ENCODE assay signal across 12 cellular contexts in the genomic region with DNA sequence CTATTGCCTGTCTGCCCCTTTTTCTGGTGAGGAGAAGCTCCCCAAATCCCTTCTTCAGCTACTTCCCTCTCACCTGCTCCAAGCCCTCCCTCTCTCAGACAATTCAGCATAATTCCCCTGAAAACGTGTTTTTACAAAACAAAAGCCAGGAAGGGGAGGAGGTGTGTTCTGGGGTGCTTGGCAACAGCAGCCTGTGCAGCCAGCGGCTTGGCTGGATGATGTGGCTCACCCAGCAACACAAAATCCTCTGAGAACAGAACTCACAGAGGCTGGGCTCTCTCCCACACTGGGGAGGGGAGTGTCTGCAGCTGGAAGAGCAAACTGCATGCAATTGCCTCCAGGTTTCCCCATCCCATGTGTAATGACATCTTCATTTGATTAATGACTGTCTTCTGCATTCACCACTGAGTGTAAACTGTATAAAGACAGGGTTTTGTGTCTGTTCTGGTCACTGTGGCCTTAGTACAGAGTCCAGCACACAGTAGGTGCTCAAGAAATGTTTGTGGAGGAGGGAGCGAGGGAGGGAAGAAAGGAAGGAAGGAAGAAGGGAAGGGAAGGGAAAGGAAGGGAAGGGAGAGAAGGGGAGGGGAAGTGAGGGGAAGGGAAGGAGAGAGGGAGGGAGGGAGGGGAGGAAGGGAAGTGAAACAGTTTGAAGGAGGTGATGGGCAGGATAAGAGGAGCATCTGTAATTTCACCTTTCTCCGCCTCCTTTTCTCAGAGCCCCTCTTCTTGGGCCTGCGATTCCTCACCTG.
A peak's percentile ranks its signal among the peaks of the same experiment; 100 is the strongest.
DNase-seq lines count a peak whose midpoint lies in the region; ATAC-seq and TF ChIP-seq lines count a peak whose summit lies in the region.
"Had no signal": no experiment of that assay in that cellular context is flagged by ENCODE, and none has a peak within 500 bp of the region (broad histone marks: within the 10 kb centered on the region; RNA-seq: fewer than 3 reads in every experiment).

No MANE protein-coding gene starts in this region.

- H4K5ac ChIP-seq in H9 (ENCODE audit: insufficient read length, low read depth, low read length) = no peak overlapping the region

- no peak overlapping the region for H3K9ac ChIP-seq in H9 (ENCODE audit: extremely low read depth, insufficient read length, low read length)

- DNase-seq in H9 (peak; percentile 90), NCI-H2227 (lab: John Stamatoyannopoulos, UW; ENCODE audit: unreplicated experiment) (peak; percentile 39), cardiac fibroblast (ENCODE audit: low read depth in 2 of 2) (peak; percentile 66 to 79), lung microvascular endothelial cell (ENCODE audit: low read depth in 2 of 2) (peak; percentile 29 to 37), KG1 (lab: John Stamatoyannopoulos, UW) (no peak), mesenteric fat pad (ENCODE audit: low spot score) (no peak)
- DNase-seq: left ventricle myocardium inferior; stimulated activated CD4-positive, alpha-beta T cell treated with anti-CD3 and anti-CD28 coated beads, Interleukin-1b, Interleukin-23, amount 100 ng/mL, for 48 hours; stimulated activated naive CD4-positive, alpha-beta T cell treated with Interleukin-2 at 50 U/mL for 16 hours had no signal

- H3K36me3 Mint-ChIP-seq in H9 (ENCODE audit: insufficient read depth in 1 of 3, low read depth in 3 of 3) = no peaks in the 10 kb centered on the region

- no peak overlapping the region for H4K91ac ChIP-seq in H9 (ENCODE audit: insufficient read length, low read depth, low read length)

- H3K4me1 ChIP-seq in H9 (ENCODE audit: insufficient read depth, low read length) = peaks cover 41% of the 10 kb centered on the region; the same call in 1 of the 2 replicates

- H3K9me3 Mint-ChIP-seq in H9 = no peaks in the 10 kb centered on the region; a peak in 1 of 5 replicates

- H3K27me3 ChIP-seq in H9 (ENCODE audit: insufficient read depth, low read length) = no peaks in the 10 kb centered on the region

- no peaks in the 10 kb centered on the region for H3K9me3 ChIP-seq in H9 (ENCODE audit: control insufficient read depth, low read depth, low read length)
- H3K9me3 ChIP-seq: esophagus muscularis mucosa, left ventricle myocardium inferior had no signal

- no peak overlapping the region for H3T11ph ChIP-seq in H9 (ENCODE audit: low read length)

- no peak overlapping the region for H3K4ac ChIP-seq in H9 (ENCODE audit: low read depth, low read length)

- no peak overlapping the region for H3K56ac ChIP-seq in H9 (ENCODE audit: insufficient read length, low read depth, low read length)

- peak overlapping the region; percentile 8 to 50 for H3K4me3 Mint-ChIP-seq in H9

- no peak overlapping the region for H4K8ac ChIP-seq in H9 (replicated peaks; ENCODE audit: insufficient read length, low read depth, low read length)

- H3K79me1 ChIP-seq in H9 (ENCODE audit: insufficient read depth, low read depth, low read length, poor library complexity, severe bottlenecking) = no peaks in the 10 kb centered on the region

- H2BK12ac ChIP-seq in H9 (ENCODE audit: insufficient read length, low read depth, low read length) = no peak overlapping the region

- H4K20me1 ChIP-seq in H9 (ENCODE audit: control insufficient read depth, insufficient read depth, insufficient read length) = no peaks in the 10 kb centered on the region

- no peak overlapping the region for H3K4me3 ChIP-seq in cardiac fibroblast (replicated peaks in 1 of 2; ENCODE audit: low read depth in 2 of 2, low read length in 2 of 2)
- H3K4me3 ChIP-seq: esophagus muscularis mucosa, left ventricle myocardium inferior had no signal

- H2BK5ac ChIP-seq in H9 (ENCODE audit: insufficient read length, low read length) = no peak overlapping the region

- no peak overlapping the region for H3K18ac ChIP-seq in H9 (ENCODE audit: insufficient read length, low read depth, low read length)

- H3K4me2 ChIP-seq in H9 (ENCODE audit: insufficient read depth, insufficient read length, low read length) = peak overlapping the region; percentile 81

- no peaks in the 10 kb centered on the region for H3K79me2 ChIP-seq in H9 (ENCODE audit: insufficient read depth, low read length)

- no peak overlapping the region for H2AK5ac ChIP-seq in H9 (ENCODE audit: insufficient read length, low read length)

- H3K14ac ChIP-seq in H9 (ENCODE audit: insufficient read depth, low read length) = 0 out of 2 replicates have a peak overlapping the region, but pooled peaks have one; percentile 38

- no peak overlapping the region for H2BK15ac ChIP-seq in H9 (ENCODE audit: low read depth, low read length)

- H2BK120ac ChIP-seq in H9 (ENCODE audit: low read depth, low read length, poor library complexity, severe bottlenecking) = no peak overlapping the region

- H3K27ac Mint-ChIP-seq in H9 = peak overlapping the region; percentile 83 to 94 (median 94)

- TF ChIP-seq CTCF in H9 (conservative IDR thresholded peaks at IDR 0.05) (no peak), cardiac fibroblast (IDR thresholded peaks at IDR 0.05; ENCODE audit: low read depth, low read length) (no peak)

- H3K23me2 ChIP-seq in H9 (ENCODE audit: insufficient read length, low read depth, low read length, poor library complexity, severe bottlenecking) = peaks cover 2% of the 10 kb centered on the region

- peaks cover 19% of the 10 kb centered on the region for H3K27me3 Mint-ChIP-seq in H9 (ENCODE audit: low read depth)

- no peak overlapping the region for H2AFZ ChIP-seq in H9 (ENCODE audit: low read length)

- H3K4me1 Mint-ChIP-seq in H9 = peaks cover 92 to 97% of the 10 kb centered on the region in 2 experiments

- no peak overlapping the region for H3K23ac ChIP-seq in H9 (ENCODE audit: insufficient read length, low read depth, low read length)

- no peak overlapping the region for H2BK20ac ChIP-seq in H9 (ENCODE audit: low read depth, low read length, poor library complexity, severe bottlenecking)

- WGBS in H9 (ENCODE audit: extremely low coverage, insufficient read length, low lambda C conversion rate) = no CpG with 5 or more reads among the region's 5 CpGs

- peak overlapping the region; percentile 68 for H3K27ac ChIP-seq in H9 (ENCODE audit: insufficient read length, low read depth, low read length)
- H3K27ac ChIP-seq: esophagus muscularis mucosa, left ventricle myocardium inferior had no signal

- ATAC-seq in GM18861 (IDR thresholded peaks at IDR 0.05; ENCODE audit: unreplicated experiment) = no peak
- ATAC-seq in GM19467 (IDR thresholded peaks at IDR 0.05; ENCODE audit: unreplicated experiment) = no peak

Comparison
In these comparisons a context has a peak if more than half of its experiments do, and no peak if none do; other contexts are left out.
1. DNase-seq: peak in H9 (single experiment), NCI-H2227 (single experiment), cardiac fibroblast (2 of 2) and lung microvascular endothelial cell (2 of 2); none in KG1 (single experiment) and mesenteric fat pad (single experiment).